ENCODE assay signal across 9 cellular contexts in the genomic region with DNA sequence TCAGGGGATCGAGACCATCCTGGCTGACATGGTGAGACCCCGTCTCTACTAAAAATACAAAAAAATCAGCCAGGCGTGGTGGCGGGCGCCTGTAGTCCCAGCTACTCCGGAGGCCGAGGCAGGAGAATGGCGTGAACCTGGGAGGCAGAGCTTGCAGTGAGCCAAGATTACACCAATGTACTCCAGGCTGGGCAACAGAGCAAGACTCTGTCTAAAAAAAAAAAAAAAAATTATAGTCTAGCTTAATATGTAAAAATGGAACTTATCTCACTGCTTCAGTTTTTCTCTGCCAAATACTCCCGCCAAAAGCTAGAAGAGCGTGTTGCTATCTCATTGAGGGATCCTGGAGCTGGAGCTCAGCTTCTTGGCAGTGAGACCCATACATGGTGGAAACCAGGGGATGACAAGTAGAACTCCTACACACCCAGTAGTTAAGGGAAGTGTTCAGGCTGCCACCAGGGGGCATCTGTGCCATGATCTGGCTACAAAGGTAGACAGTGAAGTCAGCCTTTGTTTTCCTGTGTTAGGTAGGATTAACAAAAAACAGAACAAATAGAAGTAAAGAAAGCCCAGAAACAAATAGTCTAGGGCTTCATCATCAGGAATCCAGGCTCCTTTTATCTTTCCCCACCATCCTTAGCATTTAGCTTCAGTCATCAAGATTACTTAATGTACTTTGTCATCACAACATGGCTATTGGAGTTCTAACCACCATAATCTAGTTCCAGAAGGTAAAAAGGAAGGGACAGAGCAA. TPM values are rescaled to one million over a fixed set of nuclear protein-coding genes. Genes with fewer than 3 reads are reported as not detected.
DNase-seq lines count a peak whose midpoint lies in the region; ATAC-seq, FAIRE-seq and TF ChIP-seq lines count a peak whose summit lies in the region.
"Had no signal": no experiment of that assay in that cellular context is flagged by ENCODE, and none has a peak within 500 bp of the region (broad histone marks: within the 10 kb centered on the region; RNA-seq: fewer than 3 reads in every experiment).

No MANE protein-coding gene starts in this region.

- ATAC-seq in HG02759 (IDR thresholded peaks at IDR 0.05; ENCODE audit: unreplicated experiment): peak; percentile 71
- ATAC-seq in activated B cell treated with CpG ODN at 0.5 μM for 24 hours (ENCODE audit: low read depth): peak; percentile 100
- no peak for ATAC-seq in GM18498 (IDR thresholded peaks at IDR 0.05; ENCODE audit: unreplicated experiment)

- H3K27me3 Mint-ChIP-seq in activated B cell treated with CpG ODN at 0.5 μM for 24 hours: no peaks in the 10 kb centered on the region

- no peak overlapping the region for H3K27ac ChIP-seq in kidney (ENCODE audit: low read depth in 2 of 2, low read length in 2 of 2)

- peaks cover 2% of the 10 kb centered on the region for H3K4me1 Mint-ChIP-seq in activated B cell treated with CpG ODN at 0.5 μM for 24 hours

- POLR2A ChIA-PET in activated B cell treated with CpG ODN at 0.5 μM for 24 hours (lab: Charles Lee): interaction anchor here (0.7 to 1.8 kb wide), 3 partner anchors 10 to 63 kb away, joined by 3 to 8 read pairs (median 4); no protein-coding TSS in a partner anchor

- TF ChIP-seq CTCF in activated B cell treated with CpG ODN at 0.5 μM for 24 hours (IDR thresholded peaks at IDR 0.05) (peak; percentile 61), kidney (IDR thresholded peaks at IDR 0.05; ENCODE audit: borderline replicate concordance, extremely low read depth, insufficient read depth) (peak; percentile 81)

- H3K9me3 ChIP-seq in kidney (ENCODE audit: control insufficient read depth in 1 of 2, low read length in 2 of 2): no peaks in the 10 kb centered on the region

- no peak overlapping the region for H3K4me3 ChIP-seq in kidney (ENCODE audit: low read length in 2 of 2)

- H3K4me3 Mint-ChIP-seq in activated B cell treated with CpG ODN at 0.5 μM for 24 hours: no peak overlapping the region

- no peak overlapping the region for H3K27ac Mint-ChIP-seq in activated B cell treated with CpG ODN at 0.5 μM for 24 hours

- no peaks in the 10 kb centered on the region for H3K36me3 ChIP-seq in kidney (ENCODE audit: control insufficient read depth in 1 of 2, insufficient read depth in 2 of 2, low read length in 2 of 2)

- no peak overlapping the region for H3K9ac ChIP-seq in kidney (ENCODE audit: low read length in 2 of 2)

- no peak for FAIRE-seq in kidney (lab: Jason Lieb, UNC)
- FAIRE-seq: islet of Langerhans had no signal

- no peaks in the 10 kb centered on the region for H3K36me3 Mint-ChIP-seq in activated B cell treated with CpG ODN at 0.5 μM for 24 hours (ENCODE audit: low read depth)

- CTCF ChIA-PET in activated B cell treated with CpG ODN at 0.5 μM for 24 hours (lab: Charles Lee): interaction anchor here (0.8 to 9.0 kb wide), 22 partner anchors 9 to 228 kb away, joined by 3 to 299 read pairs (median 4); partner anchors contain the start of genes CCIN, CLTA, GLIPR2 and RECK

- no peaks in the 10 kb centered on the region for H3K4me1 ChIP-seq in kidney (ENCODE audit: control insufficient read depth in 1 of 2, insufficient read depth in 1 of 2, low read depth in 1 of 2, low read length in 2 of 2)

- DNase-seq in EH (ENCODE audit: low read depth): peak; percentile 76
- DNase-seq in NCI-H2227 (lab: John Stamatoyannopoulos, UW; ENCODE audit: unreplicated experiment): peak; percentile 75
- peak; percentile 68 for DNase-seq in activated B cell treated with CpG ODN at 0.5 μM for 24 hours
- DNase-seq in central memory CD4-positive, alpha-beta T cell: peak; percentile 78
- DNase-seq in kidney: peak; percentile 87
- DNase-seq in stimulated activated CD4-positive, alpha-beta T cell treated with anti-CD3 and anti-CD28 coated beads, Interleukin-2, amount 100 ng/mL, for 4 hours (ENCODE audit: low read depth): peak; percentile 87

- no peaks in the 10 kb centered on the region for H3K9me3 Mint-ChIP-seq in activated B cell treated with CpG ODN at 0.5 μM for 24 hours

- intact Hi-C loops in activated B cell treated with CpG ODN at 0.5 μM for 24 hours (cut with micrococcal nuclease) (loop anchor here (1.0 kb wide), 5 partner anchors 34 to 226 kb away; partner anchors contain the start of gene CLTA), kidney (cut with DNase I) (no loop called here)

RNA-seq across cellular contexts. Expression of gene GLIPR2, which starts 33.6 kb away (rescaled TPM):
- 13.6 and 14.3 TPM in 2 replicates for total RNA-seq in activated B cell treated with CpG ODN at 0.5 μM for 24 hours
- 19.6 TPM for total RNA-seq in kidney
- polyA plus RNA-seq in kidney (ENCODE audit: insufficient read depth, low read depth, low replicate concordance): 8.3 TPM
